18 cellular contexts compared by ENCODE assay signal in the genomic region with DNA sequence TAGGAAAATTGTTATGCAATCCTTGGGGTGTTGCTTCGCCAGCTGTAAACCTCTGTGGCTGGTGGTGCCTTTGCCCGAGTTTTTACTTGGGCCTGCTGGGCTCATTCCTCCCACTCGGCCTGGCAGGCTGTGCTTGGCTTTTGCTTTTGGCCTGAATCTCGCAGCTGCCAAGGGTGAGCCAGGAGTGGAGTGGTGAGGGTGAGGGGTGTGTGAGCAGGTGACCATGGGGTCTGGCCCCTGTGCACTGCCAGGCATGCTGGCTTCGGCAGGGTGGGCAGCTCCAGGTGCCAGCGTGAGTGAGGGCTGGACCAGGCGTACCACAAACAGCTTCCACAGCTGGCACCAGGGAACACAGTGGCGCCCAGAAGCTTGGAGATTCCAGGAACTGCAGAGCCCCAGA. TPM values are rescaled to one million over a fixed set of nuclear protein-coding genes. Genes with fewer than 3 reads are reported as not detected.
DNase-seq lines count a peak whose midpoint lies in the region; ATAC-seq, FAIRE-seq and TF ChIP-seq lines count a peak whose summit lies in the region.
"Had no signal": no experiment of that assay in that cellular context is flagged by ENCODE, and none has a peak within 500 bp of the region (broad histone marks: within the 10 kb centered on the region; RNA-seq: fewer than 3 reads in every experiment).

No MANE protein-coding gene starts in this region.

- H3K4me3 ChIP-seq in BLaER1 treated with 17β-estradiol and CSF1 and Interleukin-3, amounts not matched to agents 10 nM and 100 nM: 0 out of 20 replicates have a peak overlapping the region, but pooled peaks of 1 of the 10 experiments have one; percentile 48
- H3K4me3 ChIP-seq in SU-DHL-6 (ENCODE audit: insufficient read depth, low read length, poor library complexity, severe bottlenecking): peak overlapping the region; percentile 12
- peak overlapping the region in 1 of 7 experiments; percentile 1 for H3K4me3 ChIP-seq in skin epidermis
- H3K4me3 ChIP-seq: MG63 had no signal

- no peaks in the 10 kb centered on the region for H3K27me3 ChIP-seq in BLaER1 treated with 17β-estradiol and CSF1 and Interleukin-3, amounts not matched to agents 10 nM and 100 nM
- H3K27me3 ChIP-seq in SU-DHL-6 (ENCODE audit: low read length): no peaks in the 10 kb centered on the region
- H3K27me3 ChIP-seq: MG63 had no signal

- no peak for FAIRE-seq in frontal cortex (lab: Jason Lieb, UNC)
- FAIRE-seq: RCC 7860 had no signal

- TF ChIP-seq CTCF in SU-DHL-6 (IDR thresholded peaks at IDR 0.05; ENCODE audit: insufficient read depth, low read length, poor library complexity, severe bottlenecking): no peak

- peaks cover 37% of the 10 kb centered on the region for H3F3A ChIP-seq in SU-DHL-6 (ENCODE audit: insufficient read depth)

- intact Hi-C loops in left ventricle myocardium superior (cut with micrococcal nuclease): no loop called here

- H4K20me1 ChIP-seq in BLaER1 treated with 17β-estradiol and CSF1 and Interleukin-3, amounts not matched to agents 10 nM and 100 nM: peaks cover 0 to 11% (median 6%) of the 10 kb centered on the region in 11 experiments; a peak in 8 of 22 replicates
- no peaks in the 10 kb centered on the region for H4K20me1 ChIP-seq in SU-DHL-6 (ENCODE audit: low read depth, low read length)

- H2AFZ ChIP-seq in SU-DHL-6 (ENCODE audit: low read depth, low read length, severe bottlenecking): no peak overlapping the region

- peak overlapping the region in 4 of 11 experiments; percentile 40 to 68 (median 66); a peak in 5 of 22 replicates for H3K9ac ChIP-seq in BLaER1 treated with 17β-estradiol and CSF1 and Interleukin-3, amounts not matched to agents 10 nM and 100 nM
- H3K9ac ChIP-seq in SU-DHL-6 (ENCODE audit: low read length): peak overlapping the region; percentile 63
- H3K9ac ChIP-seq: KMS-11 had no signal

- H3K4me1 ChIP-seq in BLaER1 treated with 17β-estradiol and CSF1 and Interleukin-3, amounts not matched to agents 10 nM and 100 nM: peaks cover 14 to 35% (median 27%) of the 10 kb centered on the region in 10 experiments

- peak overlapping the region in 6 of 11 experiments; percentile 37 to 79 (median 62); a peak in 8 of 22 replicates for H3K27ac ChIP-seq in BLaER1 treated with 17β-estradiol and CSF1 and Interleukin-3, amounts not matched to agents 10 nM and 100 nM
- H3K27ac ChIP-seq in SU-DHL-6 (ENCODE audit: low read depth, low read length): peak overlapping the region; percentile 89
- H3K27ac ChIP-seq in skin epidermis: peak overlapping the region in 14 of 21 experiments; percentile 3 to 69 (median 56)
- H3K27ac ChIP-seq: KMS-11 had no signal

- peaks cover 34% of the 10 kb centered on the region for H3K79me2 ChIP-seq in SU-DHL-6 (ENCODE audit: insufficient read depth, low read length)

- H3K36me3 ChIP-seq in BLaER1 treated with 17β-estradiol and CSF1 and Interleukin-3, amounts not matched to agents 10 nM and 100 nM: peaks cover 48 to 81% (median 69%) of the 10 kb centered on the region in 11 experiments
- H3K36me3 ChIP-seq in SU-DHL-6 (ENCODE audit: low read length): peaks cover 27% of the 10 kb centered on the region

- ATAC-seq in left ventricle myocardium superior: peak; percentile 48

- H3K4me2 ChIP-seq in BLaER1 treated with 17β-estradiol and CSF1 and Interleukin-3, amounts not matched to agents 10 nM and 100 nM: peak overlapping the region; percentile 82 to 97 (median 89); a peak in 20 of 22 replicates
- H3K4me2 ChIP-seq in SU-DHL-6 (ENCODE audit: low read depth, low read length, poor library complexity, severe bottlenecking): peak overlapping the region; percentile 73
- H3K4me2 ChIP-seq: KMS-11 had no signal

- no peaks in the 10 kb centered on the region for H3K9me2 ChIP-seq in SU-DHL-6 (replicated peaks; ENCODE audit: insufficient read depth, low read length)

- DNase-seq in left ventricle myocardium superior: no peak
- no peak for DNase-seq in EL
- no peak for DNase-seq in kidney glomerular epithelial cell (lab: John Stamatoyannopoulos, UW)
- DNase-seq in frontal cortex (ENCODE audit: low spot score in 2 of 2): no peak
- DNase-seq: AML-193; CD4-positive, alpha-beta memory T cell; DMS79; GOT3; MG63; NCI-H1105 treated with DMSO at 0.1 percent for 48 hours; NCI-H187; NCI-H2171 treated with DMSO at 0.1 percent for 48 hours; NCI-H82 had no signal

- peaks cover 0 to 8% (median 0%) of the 10 kb centered on the region in 11 experiments; a peak in 1 of 22 replicates for H3K9me3 ChIP-seq in BLaER1 treated with 17β-estradiol and CSF1 and Interleukin-3, amounts not matched to agents 10 nM and 100 nM (replicated peaks in 1 of 11)
- H3K9me3 ChIP-seq in SU-DHL-6 (ENCODE audit: insufficient read depth, low read length): no peaks in the 10 kb centered on the region
- H3K9me3 ChIP-seq: MG63 had no signal

RNA-seq across cellular contexts. Expression of gene DHFR, which starts 12.6 kb away (rescaled TPM):
- total RNA-seq in left ventricle myocardium superior (10.5 TPM), frontal cortex (20.4 TPM)

RNA-seq across cellular contexts. Expression of gene MSH3, which starts 12.9 kb away (rescaled TPM):
- total RNA-seq in left ventricle myocardium superior (11.9 TPM), frontal cortex (32.6 TPM)
